Comparison of ENCODE assay signal across 29 cellular contexts in the genomic region with DNA sequence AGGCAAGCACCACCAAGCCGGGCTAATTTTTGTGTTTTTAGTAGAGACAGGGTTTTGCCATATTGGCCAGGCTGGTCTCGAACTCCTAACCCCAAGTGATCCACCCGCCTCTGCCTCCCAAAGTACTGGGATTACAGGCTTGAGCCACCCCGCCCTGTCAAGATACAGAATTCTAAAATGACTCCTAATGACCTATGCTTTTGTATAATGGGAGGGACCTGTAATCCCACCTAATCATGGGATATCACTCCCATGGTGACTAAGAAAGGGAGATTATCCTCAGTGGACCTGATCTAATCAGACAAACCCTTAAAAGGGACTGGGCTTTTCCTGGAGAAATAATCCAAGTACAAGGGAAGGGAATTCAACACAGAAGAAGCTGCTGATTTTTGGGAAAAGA. TPM values are rescaled to one million over a fixed set of nuclear protein-coding genes. Genes with fewer than 3 reads are reported as not detected.
DNase-seq lines count a peak whose midpoint lies in the region; ATAC-seq, FAIRE-seq and TF ChIP-seq lines count a peak whose summit lies in the region.
"Had no signal": no experiment of that assay in that cellular context is flagged by ENCODE, and none has a peak within 500 bp of the region (broad histone marks: within the 10 kb centered on the region; RNA-seq: fewer than 3 reads in every experiment).

No MANE protein-coding gene starts in this region.

- peaks cover 17% of the 10 kb centered on the region for H3F3A ChIP-seq in neural progenitor cell (ENCODE audit: low read depth)

- H3K36me3 ChIP-seq in HEK293 (ENCODE audit: control insufficient read depth in 2 of 2, insufficient read depth in 1 of 2, low read length in 2 of 2): no peaks in the 10 kb centered on the region
- H3K36me3 ChIP-seq in endodermal cell (ENCODE audit: control insufficient read depth, insufficient read depth, low read length): no peaks in the 10 kb centered on the region
- no peaks in the 10 kb centered on the region for H3K36me3 ChIP-seq in neural progenitor cell
- no peaks in the 10 kb centered on the region for H3K36me3 ChIP-seq in pancreas

- peak overlapping the region; percentile 63 for H3K27ac Mint-ChIP-seq in activated T-cell treated with anti-CD3 and anti-CD28 coated beads, Interleukin-2, amount 50 U/mL, for 24 hours
- H3K27ac Mint-ChIP-seq in endodermal cell: peak overlapping the region; percentile 23
- no peak overlapping the region for H3K27ac Mint-ChIP-seq in neural progenitor cell
- no peak overlapping the region for H3K27ac Mint-ChIP-seq in progenitor cell of endocrine pancreas
- H3K27ac Mint-ChIP-seq in immature natural killer cell: no peak overlapping the region
- H3K27ac Mint-ChIP-seq: B cell had no signal

- no peak for FAIRE-seq in pancreas (lab: Jason Lieb, UNC)
- FAIRE-seq: H1 had no signal

- no peaks in the 10 kb centered on the region for H3K36me3 Mint-ChIP-seq in activated T-cell treated with anti-CD3 and anti-CD28 coated beads, Interleukin-2, amount 50 U/mL, for 24 hours (ENCODE audit: low read depth)
- no peaks in the 10 kb centered on the region for H3K36me3 Mint-ChIP-seq in endodermal cell (ENCODE audit: low read depth)
- peaks cover 3% of the 10 kb centered on the region for H3K36me3 Mint-ChIP-seq in neural progenitor cell
- H3K36me3 Mint-ChIP-seq in progenitor cell of endocrine pancreas (ENCODE audit: insufficient read depth): peaks cover 3% of the 10 kb centered on the region
- no peaks in the 10 kb centered on the region for H3K36me3 Mint-ChIP-seq in immature natural killer cell

- DNase-seq in activated T-cell treated with anti-CD3 and anti-CD28 coated beads, Interleukin-2, amount 50 U/mL, for 24 hours: no peak
- DNase-seq in activated T-cell treated with anti-CD3 and anti-CD28 coated beads for 4 hours: no peak
- DNase-seq in endodermal cell: no peak
- DNase-seq in neural progenitor cell (ENCODE audit: low spot score): peak; percentile 39
- no peak for DNase-seq in progenitor cell of endocrine pancreas (ENCODE audit: low spot score, unreplicated experiment)
- DNase-seq in pancreas: no peak
- no peak for DNase-seq in immature natural killer cell
- DNase-seq: Calu3; CD8-positive, alpha-beta memory T cell; DMS53; Karpas-422; NCI-H1092; NCI-H1417 treated with DMSO at 0.1 percent for 48 hours; NCI-H1694 treated with DMSO at 0.1 percent for 48 hours; NCI-H2081; NCI-H2171; NCI-H226; NCI-H510A treated with DMSO at 0.1 percent for 48 hours; NCI-H748 treated with DMSO at 0.1 percent for 48 hours; NK-92 treated with Interleukin-12 subunit alpha and Interleukin-12 subunit beta, amount 100 ng/mL, for 24 hours; PC-9; Right ventricle myocardium superior; RPMI8226 had no signal

- ATAC-seq in pancreas: no peak

- H3K27me3 ChIP-seq in endodermal cell (ENCODE audit: control insufficient read depth, insufficient read depth, low read length, poor library complexity, severe bottlenecking) (no peaks in the 10 kb centered on the region), neural progenitor cell (no peaks in the 10 kb centered on the region), pancreas (no peaks in the 10 kb centered on the region)

- H4K20me1 ChIP-seq in neural progenitor cell (ENCODE audit: low read depth): peaks cover 21% of the 10 kb centered on the region

- H3K4me1 Mint-ChIP-seq in activated T-cell treated with anti-CD3 and anti-CD28 coated beads, Interleukin-2, amount 50 U/mL, for 24 hours (ENCODE audit: low read depth): peaks cover 62% of the 10 kb centered on the region
- peaks cover 17% of the 10 kb centered on the region for H3K4me1 Mint-ChIP-seq in endodermal cell
- no peaks in the 10 kb centered on the region for H3K4me1 Mint-ChIP-seq in neural progenitor cell
- H3K4me1 Mint-ChIP-seq in progenitor cell of endocrine pancreas (ENCODE audit: low read depth): peaks cover 15% of the 10 kb centered on the region
- H3K4me1 Mint-ChIP-seq in immature natural killer cell: peaks cover 40 to 68% of the 10 kb centered on the region in 2 donors

- no peak overlapping the region for H2AFZ ChIP-seq in neural progenitor cell (replicated peaks)
- H2AFZ ChIP-seq: PC-9 had no signal

- no peak overlapping the region for H3K4me3 Mint-ChIP-seq in activated T-cell treated with anti-CD3 and anti-CD28 coated beads, Interleukin-2, amount 50 U/mL, for 24 hours
- H3K4me3 Mint-ChIP-seq in endodermal cell (no peak overlapping the region), neural progenitor cell (no peak overlapping the region), progenitor cell of endocrine pancreas (ENCODE audit: low read depth) (no peak overlapping the region), immature natural killer cell (no peak overlapping the region)
- H3K4me3 Mint-ChIP-seq: B cell; CD8-positive, alpha-beta memory T cell had no signal

- H3K4me3 ChIP-seq in HEK293 (ENCODE audit: low read depth, low read length) (no peak overlapping the region), endodermal cell (ENCODE audit: low read length) (no peak overlapping the region), neural progenitor cell (no peak overlapping the region), pancreas (no peak overlapping the region)
- H3K4me3 ChIP-seq: PC-9 had no signal

- POLR2A ChIA-PET in HEK293 (lab: Yijun Ruan, JAX): interaction anchor here (0.6 kb wide), 1 partner anchor 1403 kb away, joined by 3 read pairs; no protein-coding TSS in a partner anchor

- H3K4me2 ChIP-seq in neural progenitor cell: no peak overlapping the region
- H3K4me2 ChIP-seq: PC-9 had no signal

- 91 to 97% methylated on average over 4 of the region's 4 CpGs for WGBS in endodermal cell (ENCODE audit: insufficient coverage in 1 of 2, insufficient read length in 1 of 2), 2 experiments
- 99% methylated on average over 4 of the region's 4 CpGs for WGBS in pancreas, 2 donors

- H3K9ac ChIP-seq in endodermal cell (ENCODE audit: extremely low read depth, low read length, poor library complexity, severe bottlenecking): no peak overlapping the region
- no peak overlapping the region for H3K9ac ChIP-seq in neural progenitor cell

- H3K9me3 ChIP-seq in HEK293 (ENCODE audit: control insufficient read depth, insufficient read depth, low read depth, low read length) (no peaks in the 10 kb centered on the region), endodermal cell (ENCODE audit: control insufficient read depth, low read length) (peaks cover 7% of the 10 kb centered on the region), neural progenitor cell (ENCODE audit: low read depth) (no peaks in the 10 kb centered on the region), pancreas (no peaks in the 10 kb centered on the region)

- H3K4me1 ChIP-seq in HEK293 (ENCODE audit: control insufficient read depth, insufficient read depth, low read length) (peaks cover 3% of the 10 kb centered on the region; the same call in 1 of the 2 replicates), endodermal cell (ENCODE audit: control insufficient read depth, insufficient read depth, low read length) (no peaks in the 10 kb centered on the region), neural progenitor cell (no peaks in the 10 kb centered on the region), pancreas (peaks cover 4 to 14% (median 6%) of the 10 kb centered on the region in 3 donors)

- intact Hi-C loops in pancreas (cut with DNase I): no loop called here

- TF ChIP-seq CTCF in HEK293 (tag by site-specific recombination; IDR thresholded peaks at IDR 0.05): no peak
- no peak for TF ChIP-seq CTCF in endodermal cell (conservative IDR thresholded peaks at IDR 0.05)
- no peak for TF ChIP-seq CTCF in neural progenitor cell (IDR thresholded peaks at IDR 0.05)
- no peak for TF ChIP-seq CTCF in progenitor cell of endocrine pancreas (IDR thresholded peaks at IDR 0.05; ENCODE audit: unreplicated experiment)
- TF ChIP-seq CTCF in pancreas (IDR thresholded peaks at IDR 0.05): no peak

- CTCF ChIA-PET in HEK293 (lab: Yijun Ruan, JAX): interaction anchor here (0.5 to 1.2 kb wide), 2 partner anchors 92 to 95 kb away, joined by 3 to 6 read pairs; partner anchors contain the start of gene COMTD1

- H3K79me2 ChIP-seq in neural progenitor cell (ENCODE audit: low read depth): peaks cover 92% of the 10 kb centered on the region

- no peaks in the 10 kb centered on the region for H3K27me3 Mint-ChIP-seq in activated T-cell treated with anti-CD3 and anti-CD28 coated beads, Interleukin-2, amount 50 U/mL, for 24 hours
- H3K27me3 Mint-ChIP-seq in endodermal cell (ENCODE audit: insufficient read depth) (no peaks in the 10 kb centered on the region), neural progenitor cell (ENCODE audit: insufficient read depth, low read depth) (no peaks in the 10 kb centered on the region), progenitor cell of endocrine pancreas (no peaks in the 10 kb centered on the region), immature natural killer cell (ENCODE audit: low read depth in 3 of 3) (no peaks in the 10 kb centered on the region)
- H3K27me3 Mint-ChIP-seq: B cell; CD8-positive, alpha-beta memory T cell had no signal

- H3K27ac ChIP-seq in HEK293 (ENCODE audit: extremely low read depth, low read depth, low read length) (no peak overlapping the region), endodermal cell (ENCODE audit: low read depth, low read length) (no peak overlapping the region), neural progenitor cell (no peak overlapping the region), pancreas (no peak overlapping the region)
- H3K27ac ChIP-seq: 22Rv1, C4-2B, HL-60, PC-9 had no signal

- no peaks in the 10 kb centered on the region for H3K9me3 Mint-ChIP-seq in activated T-cell treated with anti-CD3 and anti-CD28 coated beads, Interleukin-2, amount 50 U/mL, for 24 hours
- H3K9me3 Mint-ChIP-seq in endodermal cell (no peaks in the 10 kb centered on the region), neural progenitor cell (no peaks in the 10 kb centered on the region), progenitor cell of endocrine pancreas (ENCODE audit: low read depth) (no peaks in the 10 kb centered on the region), immature natural killer cell (no peaks in the 10 kb centered on the region)
- H3K9me3 Mint-ChIP-seq: CD8-positive, alpha-beta memory T cell had no signal

TF ChIP-seq in HEK293, 187 proteins besides CTCF, POLR2A, EP300 and RAD21 (continues in another document):
- TF ChIP-seq, protein P1, sequence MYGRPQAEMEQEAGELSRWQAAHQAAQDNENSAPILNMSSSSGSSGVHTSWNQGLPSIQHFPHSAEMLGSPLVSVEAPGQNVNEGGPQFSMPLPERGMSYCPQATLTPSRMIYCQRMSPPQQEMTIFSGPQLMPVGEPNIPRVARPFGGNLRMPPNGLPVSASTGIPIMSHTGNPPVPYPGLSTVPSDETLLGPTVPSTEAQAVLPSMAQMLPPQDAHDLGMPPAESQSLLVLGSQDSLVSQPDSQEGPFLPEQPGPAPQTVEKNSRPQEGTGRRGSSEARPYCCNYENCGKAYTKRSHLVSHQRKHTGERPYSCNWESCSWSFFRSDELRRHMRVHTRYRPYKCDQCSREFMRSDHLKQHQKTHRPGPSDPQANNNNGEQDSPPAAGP (tag by site-specific recombination; IDR thresholded peaks at IDR 0.05): peak; percentile 91

RNA-seq across cellular contexts. Expression of gene SAMD8, which starts 28.8 kb away (rescaled TPM):
- total RNA-seq in endodermal cell: 10 to 100 TPM; 25.9 to 31.7 TPM
- polyA plus RNA-seq in endodermal cell (2013, experiment 1 of 2): 18.8 TPM
- 18.5 TPM for polyA plus RNA-seq in endodermal cell (2013, experiment 2 of 2)
- total RNA-seq in neural progenitor cell (ENCODE audit: low replicate concordance): 25.7 and 39.5 TPM in 2 replicates
- total RNA-seq in progenitor cell of endocrine pancreas: 17.4 and 18.0 TPM in 2 replicates
- total RNA-seq in pancreas: 10 to 100 TPM in 1 of 6 donors, 1 to 10 TPM in 5; 5.1 to 10.1 (median 6.4) TPM
- 1 to 10 TPM; 2.1 to 4.4 TPM for polyA plus RNA-seq in pancreas
- polyA plus RNA-seq in immature natural killer cell: 10 to 100 TPM in 1 of 3 donors, 1 to 10 TPM in 2; 5.2 to 12.6 (median 9.8) TPM

Comparison
In these comparisons a context has a peak if more than half of its experiments do, and no peak if none do; other contexts are left out.
1. H3K27ac Mint-ChIP-seq: peak in activated T-cell treated with anti-CD3 and anti-CD28 coated beads, Interleukin-2, amount 50 U/mL, for 24 hours (single experiment) and endodermal cell (single experiment); none in neural progenitor cell (single experiment), progenitor cell of endocrine pancreas (single experiment) and immature natural killer cell (0 of 6).